ENCODE assay signal across 26 cellular contexts in genomic region chr9:84152204-84152603, GRCh38.
"Had no signal": no experiment of that assay in that cellular context is flagged by ENCODE, and none has a peak within 500 bp of the region (broad histone marks: within the 10 kb centered on the region; RNA-seq: fewer than 3 reads in every experiment).

No MANE protein-coding gene starts in this region.

- DNase-seq: activated CD4-positive, alpha-beta T cell treated with anti-CD3 and anti-CD28 coated beads for 36 hours; activated CD4-positive, CD25-positive, alpha-beta regulatory T cell; activated CD8-positive, alpha-beta memory T cell treated with anti-CD3 and anti-CD28 coated beads, Interleukin-2, amount 10 ng/mL, durations not matched to agents 7 days and 5 days; activated CD8-positive, alpha-beta T cell treated with anti-CD3 and anti-CD28 coated beads, Interleukin-2, amount 10 ng/mL, durations not matched to agents 7 days and 5 days; activated naive CD4-positive, alpha-beta T cell; activated T-cell treated with anti-CD3 and anti-CD28 coated beads, Interleukin-2, amount 50 U/mL, for 72 hours; central memory CD4-positive, alpha-beta T cell; effector CD8-positive, alpha-beta T cell; erythroblast; hippocampal formation; kidney; left colon; midbrain; naive thymus-derived CD4-positive, alpha-beta T cell; nucleus accumbens; pancreas; psoas muscle; stimulated activated CD4-positive, alpha-beta T cell treated with anti-CD3 and anti-CD28 coated beads, Interleukin-2, amount 100 ng/mL, for 48 hours; stimulated activated naive CD4-positive, alpha-beta T cell treated with Interleukin-2 at 50 U/mL for 16 hours had no signal

- H3K4me1 ChIP-seq: breast epithelium, pancreas had no signal

- H3K36me3 ChIP-seq: breast epithelium, gastroesophageal sphincter, pancreas, right atrium auricular region, tibial nerve had no signal

- H3K4me1 Mint-ChIP-seq: activated CD4-positive, alpha-beta T cell treated with anti-CD3 and anti-CD28 coated beads for 36 hours; activated CD8-positive, alpha-beta memory T cell treated with anti-CD3 and anti-CD28 coated beads, Interleukin-2, amount 10 ng/mL, durations not matched to agents 7 days and 5 days had no signal

- H3K9me3 ChIP-seq: breast epithelium, gastroesophageal sphincter, pancreas, psoas muscle, right atrium auricular region, tibial nerve had no signal

- H3K27me3 ChIP-seq: breast epithelium, gastroesophageal sphincter, pancreas, right atrium auricular region, tibial nerve had no signal

- H3K4me3 Mint-ChIP-seq: activated CD4-positive, alpha-beta T cell treated with anti-CD3 and anti-CD28 coated beads for 36 hours; activated CD8-positive, alpha-beta memory T cell treated with anti-CD3 and anti-CD28 coated beads, Interleukin-2, amount 10 ng/mL, durations not matched to agents 7 days and 5 days; activated CD8-positive, alpha-beta T cell treated with anti-CD3 and anti-CD28 coated beads, Interleukin-2, amount 10 ng/mL, durations not matched to agents 7 days and 5 days; activated T-cell treated with anti-CD3 and anti-CD28 coated beads, Interleukin-2, amount 50 U/mL, for 72 hours; dendritic cell treated with granulocyte-macrophage colony-stimulating factor and Interleukin-4, amounts not matched to agents 40 ng/mL and 50 ng/mL, for 4 days; memory B cell; naive thymus-derived CD4-positive, alpha-beta T cell had no signal

- H3K27ac Mint-ChIP-seq: activated CD4-positive, alpha-beta T cell treated with anti-CD3 and anti-CD28 coated beads for 36 hours; activated CD8-positive, alpha-beta memory T cell treated with anti-CD3 and anti-CD28 coated beads, Interleukin-2, amount 10 ng/mL, durations not matched to agents 7 days and 5 days; activated CD8-positive, alpha-beta T cell treated with anti-CD3 and anti-CD28 coated beads, Interleukin-2, amount 10 ng/mL, durations not matched to agents 7 days and 5 days; activated naive CD4-positive, alpha-beta T cell treated with anti-CD3 and anti-CD28 coated beads, Interleukin-2, amount 50 U/mL, for 72 hours; activated T-cell treated with anti-CD3 and anti-CD28 coated beads, Interleukin-2, amount 50 U/mL, for 72 hours; dendritic cell treated with granulocyte-macrophage colony-stimulating factor and Interleukin-4, amounts not matched to agents 40 ng/mL and 50 ng/mL, for 4 days; memory B cell; naive thymus-derived CD4-positive, alpha-beta T cell had no signal

- ATAC-seq: activated CD4-positive, alpha-beta T cell treated with anti-CD3 and anti-CD28 coated beads for 36 hours; activated CD8-positive, alpha-beta memory T cell treated with anti-CD3 and anti-CD28 coated beads, Interleukin-2, amount 10 ng/mL, durations not matched to agents 7 days and 5 days; activated CD8-positive, alpha-beta T cell treated with anti-CD3 and anti-CD28 coated beads, Interleukin-2, amount 10 ng/mL, durations not matched to agents 7 days and 5 days; activated T-cell treated with anti-CD3 and anti-CD28 coated beads, Interleukin-2, amount 50 U/mL, for 72 hours; gastroesophageal sphincter; left colon; naive thymus-derived CD4-positive, alpha-beta T cell; pancreas; psoas muscle had no signal

- H3K27me3 Mint-ChIP-seq: dendritic cell treated with granulocyte-macrophage colony-stimulating factor and Interleukin-4, amounts not matched to agents 40 ng/mL and 50 ng/mL, for 4 days had no signal

- H3K36me3 Mint-ChIP-seq: activated CD8-positive, alpha-beta memory T cell treated with anti-CD3 and anti-CD28 coated beads, Interleukin-2, amount 10 ng/mL, durations not matched to agents 7 days and 5 days; activated naive CD4-positive, alpha-beta T cell treated with anti-CD3 and anti-CD28 coated beads, Interleukin-2, amount 50 U/mL, for 72 hours; naive thymus-derived CD4-positive, alpha-beta T cell had no signal

- H3K27ac ChIP-seq: breast epithelium, gastroesophageal sphincter, pancreas, psoas muscle, right atrium auricular region, tibial nerve had no signal

- H3K9me3 Mint-ChIP-seq: activated naive CD4-positive, alpha-beta T cell treated with anti-CD3 and anti-CD28 coated beads, Interleukin-2, amount 50 U/mL, for 72 hours; activated T-cell treated with anti-CD3 and anti-CD28 coated beads, Interleukin-2, amount 50 U/mL, for 72 hours; dendritic cell treated with granulocyte-macrophage colony-stimulating factor and Interleukin-4, amounts not matched to agents 40 ng/mL and 50 ng/mL, for 4 days; memory B cell; naive thymus-derived CD4-positive, alpha-beta T cell had no signal

- H3K4me3 ChIP-seq: breast epithelium, gastroesophageal sphincter, pancreas, psoas muscle, right atrium auricular region, tibial nerve had no signal
